Comparison of ENCODE assay signal across 31 cellular contexts in genomic region chr2:57045236-57045635, GRCh38.
"Had no signal": no experiment of that assay in that cellular context is flagged by ENCODE, and none has a peak within 500 bp of the region (broad histone marks: within the 10 kb centered on the region; RNA-seq: fewer than 3 reads in every experiment).

No MANE protein-coding gene starts in this region.

- H3K36me3 Mint-ChIP-seq: stimulated activated memory B cell treated with anti-CD40 and anti-IgM and Interleukin-4, amounts not matched to agents 10 μg/mL and 1 μg/mL and 100 μg/mL, for 72 hours; type B pancreatic cell had no signal

- H3K4me3 Mint-ChIP-seq: naive thymus-derived CD4-positive, alpha-beta T cell; natural killer cell; nephron; stimulated activated memory B cell treated with anti-CD40 and anti-IgM and Interleukin-4, amounts not matched to agents 10 μg/mL and 1 μg/mL and 100 μg/mL, for 72 hours; stimulated activated naive CD8-positive, alpha-beta T cell treated with anti-CD3 and anti-CD28 coated beads, Interleukin-15, amount 100 ng/mL, for 72 hours; type B pancreatic cell had no signal

- H3K4me1 ChIP-seq: psoas muscle, right lobe of liver, spleen, suprapubic skin, testis, tibial artery, transverse colon, upper lobe of right lung, uterus had no signal

- H3K27me3 Mint-ChIP-seq: naive thymus-derived CD4-positive, alpha-beta T cell; progenitor cell of endocrine pancreas; stimulated activated memory B cell treated with anti-CD40 and anti-IgM and Interleukin-4, amounts not matched to agents 10 μg/mL and 1 μg/mL and 100 μg/mL, for 72 hours; stimulated activated naive CD8-positive, alpha-beta T cell treated with anti-CD3 and anti-CD28 coated beads, Interleukin-15, amount 100 ng/mL, for 72 hours; type B pancreatic cell had no signal

- DNase-seq: naive thymus-derived CD4-positive, alpha-beta T cell; natural killer cell; nucleus accumbens; pancreas; posterior cingulate gyrus; psoas muscle; right cardiac atrium; right lobe of liver; spleen; stimulated activated CD4-positive, alpha-beta T cell treated with anti-CD3 and anti-CD28 coated beads, Interleukin-12 subunit alpha, Interleukin-12 subunit beta, amount 100 ng/mL, for 4 hours; stimulated activated CD4-positive, alpha-beta T cell treated with anti-CD3 and anti-CD28 coated beads, Interleukin-1b, Interleukin-23, amount 100 ng/mL, for 48 hours; stimulated activated CD4-positive, alpha-beta T cell treated with anti-CD3 and anti-CD28 coated beads, Interleukin-4, amount 100 ng/mL, for 1 hour; stimulated activated CD4-positive, alpha-beta T cell treated with anti-CD3 and anti-CD28 coated beads, Interleukin-4, amount 100 ng/mL, for 4 hours; stimulated activated CD8-positive, alpha-beta memory T cell treated with anti-CD3 and anti-CD28 coated beads, Interleukin-4, amount 100 ng/mL, for 48 hours; stimulated activated naive CD4-positive, alpha-beta T cell; stimulated activated naive CD8-positive, alpha-beta T cell treated with anti-CD3 and anti-CD28 coated beads, Interleukin-15, amount 100 ng/mL, for 72 hours; stimulated activated naive CD8-positive, alpha-beta T cell treated with anti-CD3 and anti-CD28 coated beads, Interleukin-15, Interleukin-2, amounts not matched to agents 100 U/mL and 50 U/mL, for 24 hours; substantia nigra; testis; tibial artery; transverse colon; upper lobe of right lung; uterus had no signal

- H3K27ac ChIP-seq: neutrophil, pancreas, psoas muscle, right lobe of liver, skin epidermis, spleen, suprapubic skin, testis, tibial artery, transverse colon, upper lobe of right lung, uterus had no signal

- H3K4me1 Mint-ChIP-seq: naive thymus-derived CD4-positive, alpha-beta T cell; natural killer cell; nephron; stimulated activated memory B cell treated with anti-CD40 and anti-IgM and Interleukin-4, amounts not matched to agents 10 μg/mL and 1 μg/mL and 100 μg/mL, for 72 hours; stimulated activated naive CD8-positive, alpha-beta T cell treated with anti-CD3 and anti-CD28 coated beads, Interleukin-15, amount 100 ng/mL, for 72 hours had no signal

- H3K27me3 ChIP-seq: neutrophil, pancreas, right lobe of liver, spleen, suprapubic skin, testis, tibial artery, transverse colon, upper lobe of right lung, uterus had no signal

- H3K9me3 Mint-ChIP-seq: nephron; stimulated activated memory B cell treated with anti-CD40 and anti-IgM and Interleukin-4, amounts not matched to agents 10 μg/mL and 1 μg/mL and 100 μg/mL, for 72 hours; type B pancreatic cell had no signal

- H3K36me3 ChIP-seq: neutrophil, pancreas, right lobe of liver, spleen, suprapubic skin, tibial artery, transverse colon, upper lobe of right lung, uterus had no signal

- H3K27ac Mint-ChIP-seq: naive thymus-derived CD4-positive, alpha-beta T cell; natural killer cell; nephron; progenitor cell of endocrine pancreas; stimulated activated memory B cell treated with anti-CD40 and anti-IgM and Interleukin-4, amounts not matched to agents 10 μg/mL and 1 μg/mL and 100 μg/mL, for 72 hours; stimulated activated naive CD8-positive, alpha-beta T cell treated with anti-CD3 and anti-CD28 coated beads, Interleukin-15, amount 100 ng/mL, for 72 hours; type B pancreatic cell had no signal

- ATAC-seq: naive thymus-derived CD4-positive, alpha-beta T cell; natural killer cell; pancreas; psoas muscle; right cardiac atrium; right lobe of liver; stimulated activated memory B cell treated with anti-CD40 and anti-IgM and Interleukin-4, amounts not matched to agents 10 μg/mL and 1 μg/mL and 100 μg/mL, for 72 hours; stimulated activated naive CD8-positive, alpha-beta T cell treated with anti-CD3 and anti-CD28 coated beads, Interleukin-15, amount 100 ng/mL, for 72 hours; stimulated activated naive CD8-positive, alpha-beta T cell treated with anti-CD3 and anti-CD28 coated beads, Interleukin-15, Interleukin-2, amounts not matched to agents 100 U/mL and 50 U/mL, for 24 hours; upper lobe of right lung had no signal

- H3K4me3 ChIP-seq: pancreas, psoas muscle, right lobe of liver, skin epidermis, smooth muscle cell, spleen, suprapubic skin, testis, tibial artery, transverse colon, upper lobe of right lung, uterus had no signal

- H3K9me3 ChIP-seq: neutrophil, pancreas, psoas muscle, right lobe of liver, suprapubic skin, testis, tibial artery, transverse colon, upper lobe of right lung, uterus had no signal
